In the genomic region with DNA sequence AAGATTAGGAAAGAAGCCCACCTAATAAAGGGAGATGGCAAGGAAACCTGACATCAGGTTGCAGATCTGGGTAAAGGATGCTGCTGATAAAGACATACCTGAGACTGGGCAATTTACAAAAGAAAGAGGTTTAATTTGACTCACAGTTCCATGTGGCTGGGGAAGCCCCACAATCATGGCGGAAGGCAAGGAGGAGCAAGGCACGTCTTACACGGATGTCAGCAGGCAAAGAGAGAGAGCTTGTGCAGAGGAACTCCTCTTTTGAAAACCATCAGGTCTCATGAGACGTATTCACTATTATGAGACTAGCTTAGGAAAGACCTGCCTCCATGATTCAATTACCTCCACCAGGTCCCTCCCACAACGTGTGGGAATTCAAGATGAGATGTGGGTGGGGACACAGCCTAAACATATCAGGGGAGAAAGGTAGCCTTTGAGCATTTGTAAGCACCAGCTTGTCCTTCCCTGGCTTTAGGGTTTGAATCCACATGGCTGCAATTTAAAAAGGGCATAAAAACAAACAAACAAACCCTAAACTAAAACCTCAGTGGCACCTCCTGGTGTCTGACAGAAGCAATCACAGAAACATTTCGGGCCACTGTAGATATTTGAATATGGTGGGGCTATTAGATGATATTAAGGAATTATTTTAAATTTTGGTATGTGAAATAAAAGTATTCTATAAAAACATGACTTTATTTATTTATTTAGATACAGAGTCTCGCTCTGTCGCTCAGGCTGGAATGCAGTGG, we compare ENCODE assay signal across 1 cellular context.
TF ChIP-seq lines count a peak whose summit lies in the region.

No MANE protein-coding gene starts in this region.

TF ChIP-seq in GM23338, 12 proteins besides CTCF, POLR2A, EP300 and RAD21:
- TF ChIP-seq, protein P1, sequence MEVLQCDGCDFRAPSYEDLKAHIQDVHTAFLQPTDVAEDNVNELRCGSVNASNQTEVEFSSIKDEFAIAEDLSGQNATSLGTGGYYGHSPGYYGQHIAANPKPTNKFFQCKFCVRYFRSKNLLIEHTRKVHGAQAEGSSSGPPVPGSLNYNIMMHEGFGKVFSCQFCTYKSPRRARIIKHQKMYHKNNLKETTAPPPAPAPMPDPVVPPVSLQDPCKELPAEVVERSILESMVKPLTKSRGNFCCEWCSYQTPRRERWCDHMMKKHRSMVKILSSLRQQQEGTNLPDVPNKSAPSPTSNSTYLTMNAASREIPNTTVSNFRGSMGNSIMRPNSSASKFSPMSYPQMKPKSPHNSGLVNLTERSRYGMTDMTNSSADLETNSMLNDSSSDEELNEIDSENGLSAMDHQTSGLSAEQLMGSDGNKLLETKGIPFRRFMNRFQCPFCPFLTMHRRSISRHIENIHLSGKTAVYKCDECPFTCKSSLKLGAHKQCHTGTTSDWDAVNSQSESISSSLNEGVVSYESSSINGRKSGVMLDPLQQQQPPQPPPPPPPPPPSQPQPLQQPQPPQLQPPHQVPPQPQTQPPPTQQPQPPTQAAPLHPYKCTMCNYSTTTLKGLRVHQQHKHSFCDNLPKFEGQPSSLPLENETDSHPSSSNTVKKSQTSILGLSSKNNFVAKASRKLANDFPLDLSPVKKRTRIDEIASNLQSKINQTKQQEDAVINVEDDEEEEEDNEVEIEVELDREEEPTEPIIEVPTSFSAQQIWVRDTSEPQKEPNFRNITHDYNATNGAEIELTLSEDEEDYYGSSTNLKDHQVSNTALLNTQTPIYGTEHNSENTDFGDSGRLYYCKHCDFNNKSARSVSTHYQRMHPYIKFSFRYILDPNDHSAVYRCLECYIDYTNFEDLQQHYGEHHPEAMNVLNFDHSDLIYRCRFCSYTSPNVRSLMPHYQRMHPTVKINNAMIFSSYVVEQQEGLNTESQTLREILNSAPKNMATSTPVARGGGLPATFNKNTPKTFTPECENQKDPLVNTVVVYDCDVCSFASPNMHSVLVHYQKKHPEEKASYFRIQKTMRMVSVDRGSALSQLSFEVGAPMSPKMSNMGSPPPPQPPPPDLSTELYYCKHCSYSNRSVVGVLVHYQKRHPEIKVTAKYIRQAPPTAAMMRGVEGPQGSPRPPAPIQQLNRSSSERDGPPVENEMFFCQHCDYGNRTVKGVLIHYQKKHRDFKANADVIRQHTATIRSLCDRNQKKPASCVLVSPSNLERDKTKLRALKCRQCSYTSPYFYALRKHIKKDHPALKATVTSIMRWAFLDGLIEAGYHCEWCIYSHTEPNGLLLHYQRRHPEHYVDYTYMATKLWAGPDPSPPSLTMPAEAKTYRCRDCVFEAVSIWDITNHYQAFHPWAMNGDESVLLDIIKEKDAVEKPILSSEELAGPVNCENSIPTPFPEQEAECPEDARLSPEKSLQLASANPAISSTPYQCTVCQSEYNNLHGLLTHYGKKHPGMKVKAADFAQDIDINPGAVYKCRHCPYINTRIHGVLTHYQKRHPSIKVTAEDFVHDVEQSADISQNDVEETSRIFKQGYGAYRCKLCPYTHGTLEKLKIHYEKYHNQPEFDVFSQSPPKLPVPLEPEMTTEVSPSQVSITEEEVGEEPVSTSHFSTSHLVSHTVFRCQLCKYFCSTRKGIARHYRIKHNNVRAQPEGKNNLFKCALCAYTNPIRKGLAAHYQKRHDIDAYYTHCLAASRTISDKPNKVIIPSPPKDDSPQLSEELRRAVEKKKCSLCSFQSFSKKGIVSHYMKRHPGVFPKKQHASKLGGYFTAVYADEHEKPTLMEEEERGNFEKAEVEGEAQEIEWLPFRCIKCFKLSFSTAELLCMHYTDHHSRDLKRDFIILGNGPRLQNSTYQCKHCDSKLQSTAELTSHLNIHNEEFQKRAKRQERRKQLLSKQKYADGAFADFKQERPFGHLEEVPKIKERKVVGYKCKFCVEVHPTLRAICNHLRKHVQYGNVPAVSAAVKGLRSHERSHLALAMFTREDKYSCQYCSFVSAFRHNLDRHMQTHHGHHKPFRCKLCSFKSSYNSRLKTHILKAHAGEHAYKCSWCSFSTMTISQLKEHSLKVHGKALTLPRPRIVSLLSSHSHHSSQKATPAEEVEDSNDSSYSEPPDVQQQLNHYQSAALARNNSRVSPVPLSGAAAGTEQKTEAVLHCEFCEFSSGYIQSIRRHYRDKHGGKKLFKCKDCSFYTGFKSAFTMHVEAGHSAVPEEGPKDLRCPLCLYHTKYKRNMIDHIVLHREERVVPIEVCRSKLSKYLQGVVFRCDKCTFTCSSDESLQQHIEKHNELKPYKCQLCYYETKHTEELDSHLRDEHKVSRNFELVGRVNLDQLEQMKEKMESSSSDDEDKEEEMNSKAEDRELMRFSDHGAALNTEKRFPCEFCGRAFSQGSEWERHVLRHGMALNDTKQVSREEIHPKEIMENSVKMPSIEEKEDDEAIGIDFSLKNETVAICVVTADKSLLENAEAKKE (CRISPR knock-in tag; IDR thresholded peaks at IDR 0.05) = no peak
- TF ChIP-seq CREB1 (CRISPR knock-in tag; IDR thresholded peaks at IDR 0.05; ENCODE audit: low read depth) = no peak
- no peak for TF ChIP-seq EZH2 (IDR thresholded peaks at IDR 0.05; ENCODE audit: low read depth, unreplicated experiment)
- no peak for TF ChIP-seq POLR2AphosphoS5 (IDR thresholded peaks at IDR 0.05; ENCODE audit: low read depth)
- TF ChIP-seq NANOG (IDR thresholded peaks at IDR 0.05; ENCODE audit: borderline replicate concordance) = no peak
- no peak for TF ChIP-seq ZNF114 (CRISPR knock-in tag; IDR thresholded peaks at IDR 0.05)
- TF ChIP-seq, protein P2, sequence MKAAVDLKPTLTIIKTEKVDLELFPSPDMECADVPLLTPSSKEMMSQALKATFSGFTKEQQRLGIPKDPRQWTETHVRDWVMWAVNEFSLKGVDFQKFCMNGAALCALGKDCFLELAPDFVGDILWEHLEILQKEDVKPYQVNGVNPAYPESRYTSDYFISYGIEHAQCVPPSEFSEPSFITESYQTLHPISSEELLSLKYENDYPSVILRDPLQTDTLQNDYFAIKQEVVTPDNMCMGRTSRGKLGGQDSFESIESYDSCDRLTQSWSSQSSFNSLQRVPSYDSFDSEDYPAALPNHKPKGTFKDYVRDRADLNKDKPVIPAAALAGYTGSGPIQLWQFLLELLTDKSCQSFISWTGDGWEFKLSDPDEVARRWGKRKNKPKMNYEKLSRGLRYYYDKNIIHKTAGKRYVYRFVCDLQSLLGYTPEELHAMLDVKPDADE (IDR thresholded peaks at IDR 0.05) = no peak
- no peak for TF ChIP-seq EZH2phosphoT487 (IDR thresholded peaks at IDR 0.05; ENCODE audit: unreplicated experiment)
- no peak for TF ChIP-seq ZNF331 (CRISPR knock-in tag; IDR thresholded peaks at IDR 0.05; ENCODE audit: low read depth)
- no peak for TF ChIP-seq STAT1 (IDR thresholded peaks at IDR 0.05; ENCODE audit: unreplicated experiment)
- TF ChIP-seq, protein P3, sequence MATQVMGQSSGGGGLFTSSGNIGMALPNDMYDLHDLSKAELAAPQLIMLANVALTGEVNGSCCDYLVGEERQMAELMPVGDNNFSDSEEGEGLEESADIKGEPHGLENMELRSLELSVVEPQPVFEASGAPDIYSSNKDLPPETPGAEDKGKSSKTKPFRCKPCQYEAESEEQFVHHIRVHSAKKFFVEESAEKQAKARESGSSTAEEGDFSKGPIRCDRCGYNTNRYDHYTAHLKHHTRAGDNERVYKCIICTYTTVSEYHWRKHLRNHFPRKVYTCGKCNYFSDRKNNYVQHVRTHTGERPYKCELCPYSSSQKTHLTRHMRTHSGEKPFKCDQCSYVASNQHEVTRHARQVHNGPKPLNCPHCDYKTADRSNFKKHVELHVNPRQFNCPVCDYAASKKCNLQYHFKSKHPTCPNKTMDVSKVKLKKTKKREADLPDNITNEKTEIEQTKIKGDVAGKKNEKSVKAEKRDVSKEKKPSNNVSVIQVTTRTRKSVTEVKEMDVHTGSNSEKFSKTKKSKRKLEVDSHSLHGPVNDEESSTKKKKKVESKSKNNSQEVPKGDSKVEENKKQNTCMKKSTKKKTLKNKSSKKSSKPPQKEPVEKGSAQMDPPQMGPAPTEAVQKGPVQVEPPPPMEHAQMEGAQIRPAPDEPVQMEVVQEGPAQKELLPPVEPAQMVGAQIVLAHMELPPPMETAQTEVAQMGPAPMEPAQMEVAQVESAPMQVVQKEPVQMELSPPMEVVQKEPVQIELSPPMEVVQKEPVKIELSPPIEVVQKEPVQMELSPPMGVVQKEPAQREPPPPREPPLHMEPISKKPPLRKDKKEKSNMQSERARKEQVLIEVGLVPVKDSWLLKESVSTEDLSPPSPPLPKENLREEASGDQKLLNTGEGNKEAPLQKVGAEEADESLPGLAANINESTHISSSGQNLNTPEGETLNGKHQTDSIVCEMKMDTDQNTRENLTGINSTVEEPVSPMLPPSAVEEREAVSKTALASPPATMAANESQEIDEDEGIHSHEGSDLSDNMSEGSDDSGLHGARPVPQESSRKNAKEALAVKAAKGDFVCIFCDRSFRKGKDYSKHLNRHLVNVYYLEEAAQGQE (IDR thresholded peaks at IDR 0.05; ENCODE audit: unreplicated experiment) = no peak
